Comparison of ENCODE assay signal across 17 cellular contexts in genomic region chr2:86275384-86275799, GRCh38.
DNase-seq lines count a peak whose midpoint lies in the region; ATAC-seq and TF ChIP-seq lines count a peak whose summit lies in the region.
"Had no signal": no experiment of that assay in that cellular context is flagged by ENCODE, and none has a peak within 500 bp of the region (broad histone marks: within the 10 kb centered on the region; RNA-seq: fewer than 3 reads in every experiment).

No MANE protein-coding gene starts in this region.

- peaks cover 0 to 15% (median 3%) of the 10 kb centered on the region in 4 donors for H3K36me3 ChIP-seq in esophagus muscularis mucosa
- no peaks in the 10 kb centered on the region for H3K36me3 ChIP-seq in upper lobe of right lung

- no peak for DNase-seq in stimulated activated naive CD8-positive, alpha-beta T cell treated with anti-CD3 and anti-CD28 coated beads, Interleukin-15, amount 100 ng/mL, for 72 hours
- no peak for DNase-seq in stimulated activated naive CD8-positive, alpha-beta T cell treated with anti-CD3 and anti-CD28 coated beads, Interleukin-15, Interleukin-2, amounts not matched to agents 100 U/mL and 50 U/mL, for 24 hours
- DNase-seq in esophagus muscularis mucosa (ENCODE audit: extremely low spot score) (peak; percentile 55), upper lobe of right lung (no peak), NCI-H748 (lab: John Stamatoyannopoulos, UW; ENCODE audit: unreplicated experiment) (no peak)
- DNase-seq in activated effector memory CD4-positive, alpha-beta T cell treated with anti-CD3 and anti-CD28 coated beads, Interleukin-2, amount 50 U/mL, for 16 hours, result no peak
- DNase-seq: activated T-cell treated with anti-CD3 and anti-CD28 coated beads, Interleukin-2, amount 50 U/mL, for 4 hours; amniotic stem cell; caudate nucleus; effector CD8-positive, alpha-beta T cell; hippocampal formation; kidney glomerular epithelial cell; mesendoderm; T-helper 2 cell had no signal

- H3K27me3 ChIP-seq in esophagus muscularis mucosa (no peaks in the 10 kb centered on the region), upper lobe of right lung (no peaks in the 10 kb centered on the region)

- peaks cover 21% of the 10 kb centered on the region for H3K27me3 Mint-ChIP-seq in stimulated activated naive CD8-positive, alpha-beta T cell treated with anti-CD3 and anti-CD28 coated beads, Interleukin-15, amount 100 ng/mL, for 72 hours

- no peak for TF ChIP-seq POLR2A in esophagus muscularis mucosa (IDR thresholded peaks at IDR 0.05; ENCODE audit: low read depth)

- H3K4me3 ChIP-seq in esophagus muscularis mucosa (no peak overlapping the region), upper lobe of right lung (no peak overlapping the region)

- intact Hi-C loops in esophagus muscularis mucosa (cut with DNase I), result no loop called here
- intact Hi-C loops in upper lobe of right lung (cut with DNase I), result no loop called here

- WGBS in esophagus muscularis mucosa, result 76% methylated on average over 4 of the region's 4 CpGs

- no peak overlapping the region for H3K4me3 Mint-ChIP-seq in stimulated activated naive CD8-positive, alpha-beta T cell treated with anti-CD3 and anti-CD28 coated beads, Interleukin-15, amount 100 ng/mL, for 72 hours
- H3K4me3 Mint-ChIP-seq: activated T-cell treated with anti-CD3 and anti-CD28 coated beads, Interleukin-2, amount 50 U/mL, for 4 hours; neural crest cell had no signal

- peak; percentile 71 for ATAC-seq in stimulated activated naive CD8-positive, alpha-beta T cell treated with anti-CD3 and anti-CD28 coated beads, Interleukin-15, amount 100 ng/mL, for 72 hours
- ATAC-seq in stimulated activated naive CD8-positive, alpha-beta T cell treated with anti-CD3 and anti-CD28 coated beads, Interleukin-15, Interleukin-2, amounts not matched to agents 100 U/mL and 50 U/mL, for 24 hours, result no peak
- ATAC-seq in HG02798 (IDR thresholded peaks at IDR 0.05; ENCODE audit: poor library complexity, unreplicated experiment), result peak; percentile 47
- peak; percentile 50 for ATAC-seq in upper lobe of right lung
- no peak for ATAC-seq in HG03460 (IDR thresholded peaks at IDR 0.05; ENCODE audit: unreplicated experiment)
- ATAC-seq: activated T-cell treated with anti-CD3 and anti-CD28 coated beads, Interleukin-2, amount 50 U/mL, for 4 hours had no signal

- H3K4me1 ChIP-seq in esophagus muscularis mucosa (peaks cover 24 to 46% (median 31%) of the 10 kb centered on the region in 4 donors), upper lobe of right lung (no peaks in the 10 kb centered on the region)

- peaks cover 0 to 20% (median 14%) of the 10 kb centered on the region in 4 donors for H3K9me3 ChIP-seq in esophagus muscularis mucosa
- H3K9me3 ChIP-seq in upper lobe of right lung, result peaks cover 19% of the 10 kb centered on the region

- TF ChIP-seq CTCF in esophagus muscularis mucosa (IDR thresholded peaks at IDR 0.05), result no peak
- no peak for TF ChIP-seq CTCF in upper lobe of right lung (IDR thresholded peaks at IDR 0.05)

- H3K27ac ChIP-seq in esophagus muscularis mucosa (replicated peaks in 1 of 4) (peak overlapping the region in 3 of 4 donors; percentile 42 to 61 (median 55)), upper lobe of right lung (no peak overlapping the region)

- peaks cover 24 to 37% of the 10 kb centered on the region in 2 donors for H3K9me3 Mint-ChIP-seq in stimulated activated naive CD8-positive, alpha-beta T cell treated with anti-CD3 and anti-CD28 coated beads, Interleukin-15, amount 100 ng/mL, for 72 hours

- no peak for TF ChIP-seq EP300 in esophagus muscularis mucosa (IDR thresholded peaks at IDR 0.05)

- peaks cover 27% of the 10 kb centered on the region for H3K4me1 Mint-ChIP-seq in stimulated activated naive CD8-positive, alpha-beta T cell treated with anti-CD3 and anti-CD28 coated beads, Interleukin-15, amount 100 ng/mL, for 72 hours
- H3K4me1 Mint-ChIP-seq: neural crest cell had no signal

- H3K27ac Mint-ChIP-seq in stimulated activated naive CD8-positive, alpha-beta T cell treated with anti-CD3 and anti-CD28 coated beads, Interleukin-15, amount 100 ng/mL, for 72 hours, result peak overlapping the region in 1 of 2 donors; percentile 67

Comparison
In these comparisons a context has a peak if more than half of its experiments do, and no peak if none do; other contexts are left out.
1. ATAC-seq: peak in stimulated activated naive CD8-positive, alpha-beta T cell treated with anti-CD3 and anti-CD28 coated beads, Interleukin-15, amount 100 ng/mL, for 72 hours (single experiment), HG02798 (single experiment) and upper lobe of right lung (single experiment); none in stimulated activated naive CD8-positive, alpha-beta T cell treated with anti-CD3 and anti-CD28 coated beads, Interleukin-15, Interleukin-2, amounts not matched to agents 100 U/mL and 50 U/mL, for 24 hours (single experiment) and HG03460 (single experiment).